28 cellular contexts compared by ENCODE assay signal in genomic region chr6:104473021-104473429, GRCh38.
DNase-seq lines count a peak whose midpoint lies in the region; ATAC-seq and TF ChIP-seq lines count a peak whose summit lies in the region.
"Had no signal": no experiment of that assay in that cellular context is flagged by ENCODE, and none has a peak within 500 bp of the region (broad histone marks: within the 10 kb centered on the region; RNA-seq: fewer than 3 reads in every experiment).

No MANE protein-coding gene starts in this region.

- H2BK5ac ChIP-seq in H9 (ENCODE audit: insufficient read length, low read length): no peak overlapping the region

- no peak overlapping the region for H4K5ac ChIP-seq in H9 (ENCODE audit: insufficient read length, low read depth, low read length)

- no peak overlapping the region for H3K4ac ChIP-seq in H9 (ENCODE audit: low read depth, low read length)

- no peak overlapping the region for H3K56ac ChIP-seq in H9 (ENCODE audit: insufficient read length, low read depth, low read length)

- peaks cover 12% of the 10 kb centered on the region for H3F3A ChIP-seq in neural progenitor cell (ENCODE audit: low read depth)

- H2BK20ac ChIP-seq in H9 (ENCODE audit: low read depth, low read length, poor library complexity, severe bottlenecking): no peak overlapping the region

- H3K27ac Mint-ChIP-seq in H9 (peak overlapping the region in 2 of 3 experiments; percentile 41 to 68; a peak in 5 of 7 replicates), neural progenitor cell (no peak overlapping the region)
- no peak overlapping the region for H3K27ac Mint-ChIP-seq in stimulated activated effector memory CD8-positive, alpha-beta T cell treated with anti-CD3 and anti-CD28 coated beads, Interleukin-12 subunit alpha, Interleukin-12 subunit beta, amount 100 ng/mL, for 72 hours
- H3K27ac Mint-ChIP-seq: activated CD4-positive, alpha-beta memory T cell treated with anti-CD3 and anti-CD28 coated beads, Interleukin-2, amount 10 ng/mL, durations not matched to agents 7 days and 5 days; activated naive CD4-positive, alpha-beta T cell treated with anti-CD3 and anti-CD28 coated beads for 36 hours; CD4-positive, alpha-beta T cell; HFFc6; T-helper 2 cell treated with Interferon-gamma antibody and Interleukin-4, amounts not matched to agents 5 μg/mL and 100 μg/mL, for 36 hours had no signal

- H3K36me3 Mint-ChIP-seq in H9 (ENCODE audit: insufficient read depth in 1 of 3, low read depth in 3 of 3): no peaks in the 10 kb centered on the region; a peak in 1 of 7 replicates
- H3K36me3 Mint-ChIP-seq in neural progenitor cell: no peaks in the 10 kb centered on the region
- H3K36me3 Mint-ChIP-seq in stimulated activated effector memory CD8-positive, alpha-beta T cell treated with anti-CD3 and anti-CD28 coated beads, Interleukin-12 subunit alpha, Interleukin-12 subunit beta, amount 100 ng/mL, for 72 hours: no peaks in the 10 kb centered on the region

- H3K27me3 Mint-ChIP-seq in H9 (ENCODE audit: low read depth) (no peaks in the 10 kb centered on the region; the same call in 1 of the 2 replicates), neural progenitor cell (ENCODE audit: insufficient read depth, low read depth) (peaks cover 2% of the 10 kb centered on the region)
- H3K27me3 Mint-ChIP-seq: activated CD4-positive, alpha-beta memory T cell treated with anti-CD3 and anti-CD28 coated beads, Interleukin-2, amount 10 ng/mL, durations not matched to agents 7 days and 5 days had no signal

- H3K4me3 ChIP-seq in NT2/D1 (ENCODE audit: insufficient read length, low read depth): no peak overlapping the region
- H3K4me3 ChIP-seq in neural progenitor cell: no peak overlapping the region
- H3K4me3 ChIP-seq: adrenal gland, esophagus squamous epithelium, heart right ventricle, tibial nerve had no signal

- no peak for TF ChIP-seq CTCF in H9 (conservative IDR thresholded peaks at IDR 0.05)
- no peak for TF ChIP-seq CTCF in neural progenitor cell (IDR thresholded peaks at IDR 0.05)

- H3K9me3 Mint-ChIP-seq in H9 (no peaks in the 10 kb centered on the region), neural progenitor cell (no peaks in the 10 kb centered on the region)
- H3K9me3 Mint-ChIP-seq in stimulated activated effector memory CD8-positive, alpha-beta T cell treated with anti-CD3 and anti-CD28 coated beads, Interleukin-12 subunit alpha, Interleukin-12 subunit beta, amount 100 ng/mL, for 72 hours: no peaks in the 10 kb centered on the region
- H3K9me3 Mint-ChIP-seq: activated CD4-positive, alpha-beta memory T cell treated with anti-CD3 and anti-CD28 coated beads, Interleukin-2, amount 10 ng/mL, durations not matched to agents 7 days and 5 days; activated naive CD4-positive, alpha-beta T cell treated with anti-CD3 and anti-CD28 coated beads for 36 hours; CD4-positive, alpha-beta T cell; T-helper 2 cell treated with Interferon-gamma antibody and Interleukin-4, amounts not matched to agents 5 μg/mL and 100 μg/mL, for 36 hours had no signal

- DNase-seq in H9: peak; percentile 78
- DNase-seq in NT2/D1 (ENCODE audit: low read depth, low spot score): peak; percentile 56
- DNase-seq in iPS DF 4.7 (ENCODE audit: extremely low read depth, low spot score): peak; percentile 19
- peak; percentile 63 for DNase-seq in neural progenitor cell (ENCODE audit: low spot score)
- DNase-seq in DMS53 treated with DMSO at 0.1 percent for 48 hours (lab: John Stamatoyannopoulos, UW; ENCODE audit: unreplicated experiment): no peak
- no peak for DNase-seq in NCI-H524 treated with DMSO at 0.1 percent for 48 hours (lab: John Stamatoyannopoulos, UW)
- DNase-seq in stimulated activated effector memory CD8-positive, alpha-beta T cell treated with anti-CD3 and anti-CD28 coated beads, Interleukin-12 subunit alpha, Interleukin-12 subunit beta, amount 100 ng/mL, for 72 hours (ENCODE audit: low spot score in 2 of 2): no peak
- no peak for DNase-seq in NK-92 treated with Interleukin-12 subunit alpha and Interleukin-12 subunit beta, amount 100 ng/mL, for 24 hours (lab: John Stamatoyannopoulos, UW)
- DNase-seq: activated CD4-positive, alpha-beta memory T cell treated with anti-CD3 and anti-CD28 coated beads, Interleukin-2, amount 10 ng/mL, durations not matched to agents 7 days and 5 days; activated CD8-positive, alpha-beta memory T cell treated with anti-CD3 and anti-CD28 coated beads, Interleukin-2, amount 50 U/mL, for 4 hours; activated naive CD4-positive, alpha-beta T cell treated with anti-CD3 and anti-CD28 coated beads for 36 hours; adrenal gland; CD4-positive, alpha-beta T cell; esophagus squamous epithelium; foreskin keratinocyte; heart right ventricle; HFFc6; left ventricle myocardium superior; NCI-H1694 treated with DMSO at 0.1 percent for 48 hours; NCI-H2171; NCI-H526 treated with DMSO at 0.1 percent for 48 hours; occipital lobe; SHP77; stimulated activated CD4-positive, alpha-beta T cell treated with anti-CD3 and anti-CD28 coated beads, Interleukin-4, amount 100 ng/mL, for 24 hours had no signal

- H3K27ac ChIP-seq in H9 (ENCODE audit: insufficient read length, low read depth, low read length) (no peak overlapping the region), neural progenitor cell (no peak overlapping the region)
- H3K27ac ChIP-seq: adrenal gland, esophagus squamous epithelium, foreskin keratinocyte, heart right ventricle, tibial nerve had no signal

- H2BK12ac ChIP-seq in H9 (ENCODE audit: insufficient read length, low read depth, low read length): no peak overlapping the region

- H3K27me3 ChIP-seq in H9 (ENCODE audit: insufficient read depth, low read length) (no peaks in the 10 kb centered on the region), NT2/D1 (ENCODE audit: insufficient read depth, insufficient read length) (no peaks in the 10 kb centered on the region), neural progenitor cell (peaks cover 31% of the 10 kb centered on the region)
- H3K27me3 ChIP-seq: adrenal gland, esophagus squamous epithelium, foreskin keratinocyte, heart right ventricle, tibial nerve had no signal

- H3K14ac ChIP-seq in H9 (ENCODE audit: insufficient read depth, low read length): peak overlapping the region; percentile 12; the same call in 1 of the 2 replicates

- no peak overlapping the region for H4K91ac ChIP-seq in H9 (ENCODE audit: insufficient read length, low read depth, low read length)

- no peak overlapping the region for H2AK5ac ChIP-seq in H9 (ENCODE audit: insufficient read length, low read length)

- H3K4me2 ChIP-seq in H9 (ENCODE audit: insufficient read depth, insufficient read length, low read length) (peak overlapping the region; percentile 46), neural progenitor cell (peak overlapping the region; percentile 59)

- H4K20me1 ChIP-seq in H9 (ENCODE audit: control insufficient read depth, insufficient read depth, insufficient read length) (no peaks in the 10 kb centered on the region), neural progenitor cell (ENCODE audit: low read depth) (peaks cover 3% of the 10 kb centered on the region)

- H3K4me1 Mint-ChIP-seq in H9: peaks cover 28% of the 10 kb centered on the region in 2 experiments
- peaks cover 19% of the 10 kb centered on the region for H3K4me1 Mint-ChIP-seq in neural progenitor cell
- no peaks in the 10 kb centered on the region for H3K4me1 Mint-ChIP-seq in stimulated activated effector memory CD8-positive, alpha-beta T cell treated with anti-CD3 and anti-CD28 coated beads, Interleukin-12 subunit alpha, Interleukin-12 subunit beta, amount 100 ng/mL, for 72 hours
- H3K4me1 Mint-ChIP-seq: activated CD4-positive, alpha-beta memory T cell treated with anti-CD3 and anti-CD28 coated beads, Interleukin-2, amount 10 ng/mL, durations not matched to agents 7 days and 5 days had no signal

- H2BK120ac ChIP-seq in H9 (ENCODE audit: low read depth, low read length, poor library complexity, severe bottlenecking): no peak overlapping the region

- H2BK15ac ChIP-seq in H9 (ENCODE audit: low read depth, low read length): no peak overlapping the region

- H3K9ac ChIP-seq in H9 (ENCODE audit: extremely low read depth, insufficient read length, low read length): no peak overlapping the region
- H3K9ac ChIP-seq in NT2/D1 (ENCODE audit: insufficient read length, low read depth): no peak overlapping the region
- H3K9ac ChIP-seq in neural progenitor cell: no peak overlapping the region

- no peak overlapping the region for H3T11ph ChIP-seq in H9 (ENCODE audit: low read length)

- no peaks in the 10 kb centered on the region for H3K79me1 ChIP-seq in H9 (ENCODE audit: insufficient read depth, low read depth, low read length, poor library complexity, severe bottlenecking)

- ATAC-seq in stimulated activated effector memory CD8-positive, alpha-beta T cell treated with anti-CD3 and anti-CD28 coated beads, Interleukin-12 subunit alpha, Interleukin-12 subunit beta, amount 100 ng/mL, for 72 hours: no peak
- ATAC-seq: foreskin keratinocyte, heart right ventricle, HepG2, left ventricle myocardium superior, Panc1 had no signal

- no peak overlapping the region for H3K18ac ChIP-seq in H9 (ENCODE audit: insufficient read length, low read depth, low read length)

- H3K79me2 ChIP-seq in H9 (ENCODE audit: insufficient read depth, low read length) (no peaks in the 10 kb centered on the region), neural progenitor cell (ENCODE audit: low read depth) (no peaks in the 10 kb centered on the region)

- H3K4me1 ChIP-seq in H9 (ENCODE audit: insufficient read depth, low read length) (peaks cover 6% of the 10 kb centered on the region), NT2/D1 (ENCODE audit: insufficient read depth, insufficient read length) (no peaks in the 10 kb centered on the region), neural progenitor cell (peaks cover 31% of the 10 kb centered on the region)
- H3K4me1 ChIP-seq: adrenal gland, esophagus squamous epithelium, foreskin keratinocyte, heart right ventricle, tibial nerve had no signal

- peaks cover 3% of the 10 kb centered on the region for H3K23me2 ChIP-seq in H9 (ENCODE audit: insufficient read length, low read depth, low read length, poor library complexity, severe bottlenecking)

- H2AFZ ChIP-seq in H9 (ENCODE audit: low read length): no peak overlapping the region
- H2AFZ ChIP-seq in neural progenitor cell (replicated peaks): no peak overlapping the region

- WGBS in H9 (ENCODE audit: extremely low coverage, insufficient read length, low lambda C conversion rate): no CpG with 5 or more reads among the region's 4 CpGs

- no peak overlapping the region for H4K8ac ChIP-seq in H9 (replicated peaks; ENCODE audit: insufficient read length, low read depth, low read length)

- H3K23ac ChIP-seq in H9 (ENCODE audit: insufficient read length, low read depth, low read length): no peak overlapping the region

- H3K4me3 Mint-ChIP-seq in H9 (peak overlapping the region in 1 of 2 experiments; percentile 65; a peak in 3 of 5 replicates), neural progenitor cell (no peak overlapping the region)
- no peak overlapping the region for H3K4me3 Mint-ChIP-seq in stimulated activated effector memory CD8-positive, alpha-beta T cell treated with anti-CD3 and anti-CD28 coated beads, Interleukin-12 subunit alpha, Interleukin-12 subunit beta, amount 100 ng/mL, for 72 hours
- H3K4me3 Mint-ChIP-seq: activated CD4-positive, alpha-beta memory T cell treated with anti-CD3 and anti-CD28 coated beads, Interleukin-2, amount 10 ng/mL, durations not matched to agents 7 days and 5 days; activated naive CD4-positive, alpha-beta T cell treated with anti-CD3 and anti-CD28 coated beads for 36 hours; CD4-positive, alpha-beta T cell; HFFc6; T-helper 2 cell treated with Interferon-gamma antibody and Interleukin-4, amounts not matched to agents 5 μg/mL and 100 μg/mL, for 36 hours had no signal

- no peaks in the 10 kb centered on the region for H3K9me3 ChIP-seq in H9 (ENCODE audit: control insufficient read depth, low read depth, low read length)
- no peaks in the 10 kb centered on the region for H3K9me3 ChIP-seq in NT2/D1 (ENCODE audit: insufficient read depth, low read length)
- H3K9me3 ChIP-seq in neural progenitor cell (ENCODE audit: low read depth): no peaks in the 10 kb centered on the region
- H3K9me3 ChIP-seq: adrenal gland, esophagus squamous epithelium, heart right ventricle, tibial nerve had no signal

- no peaks in the 10 kb centered on the region for H3K36me3 ChIP-seq in NT2/D1 (ENCODE audit: insufficient read depth, insufficient read length, low read length)
- no peaks in the 10 kb centered on the region for H3K36me3 ChIP-seq in neural progenitor cell
- H3K36me3 ChIP-seq: adrenal gland, esophagus squamous epithelium, heart right ventricle, tibial nerve had no signal

Comparison
In these comparisons a context has a peak if more than half of its experiments do, and no peak if none do; other contexts are left out.
1. DNase-seq: peak in H9 (single experiment), NT2/D1 (single experiment), iPS DF 4.7 (single experiment) and neural progenitor cell (single experiment); none in DMS53 treated with DMSO at 0.1 percent for 48 hours (single experiment), NCI-H524 treated with DMSO at 0.1 percent for 48 hours (single experiment), stimulated activated effector memory CD8-positive, alpha-beta T cell treated with anti-CD3 and anti-CD28 coated beads, Interleukin-12 subunit alpha, Interleukin-12 subunit beta, amount 100 ng/mL, for 72 hours (0 of 2) and NK-92 treated with Interleukin-12 subunit alpha and Interleukin-12 subunit beta, amount 100 ng/mL, for 24 hours (single experiment).
2. H3K27ac Mint-ChIP-seq: peak in H9 (2 of 3); none in neural progenitor cell (single experiment) and stimulated activated effector memory CD8-positive, alpha-beta T cell treated with anti-CD3 and anti-CD28 coated beads, Interleukin-12 subunit alpha, Interleukin-12 subunit beta, amount 100 ng/mL, for 72 hours (single experiment).